1 cellular context compared by ENCODE assay signal in genomic region chr22:39773976-39774539, GRCh38.
A peak's percentile ranks its signal among the peaks of the same experiment; 100 is the strongest.
TF ChIP-seq lines count a peak whose summit lies in the region.

No MANE protein-coding gene starts in this region.

TF ChIP-seq in K562, 482 proteins besides CTCF, POLR2A, EP300 and RAD21 (continued from another document and continues in another):
- TF ChIP-seq BCOR (IDR thresholded peaks at IDR 0.05) (peak; percentile 57), ZNF175 (CRISPR knock-in tag; IDR thresholded peaks at IDR 0.05; ENCODE audit: low read depth) (peak; percentile 30; the same call in 1 of the 2 replicates), L3MBTL2 (IDR thresholded peaks at IDR 0.05) (no peak), ZNF707 (CRISPR knock-in tag; conservative IDR thresholded peaks at IDR 0.05) (no peak), SLC30A9 (CRISPR knock-in tag; IDR thresholded peaks at IDR 0.05) (no peak), SMARCA5 (IDR thresholded peaks at IDR 0.05) (no peak), SIN3A (IDR thresholded peaks at IDR 0.05; ENCODE audit: borderline replicate concordance in 2 of 2, control insufficient read depth in 1 of 2, low read depth in 2 of 2, low read length in 2 of 2) (no peak), ZNF76 (CRISPR knock-in tag; IDR thresholded peaks at IDR 0.05; ENCODE audit: borderline replicate concordance) (no peak), FOXJ2 (tag; IDR thresholded peaks at IDR 0.05) (no peak), TBL1XR1 (IDR thresholded peaks at IDR 0.05; ENCODE audit: low read length in 2 of 2) (0 out of 4 replicates have a peak, but pooled peaks of 1 of the 2 experiments have one; percentile 37), TRIM28 (IDR thresholded peaks at IDR 0.05) (no peak), XRCC5 (IDR thresholded peaks at IDR 0.05; ENCODE audit: low read depth, low read length) (no peak), HINFP (tag; conservative IDR thresholded peaks at IDR 0.05; ENCODE audit: low read depth) (no peak), RBM25 (IDR thresholded peaks at IDR 0.05; ENCODE audit: low read depth, low read length, severe bottlenecking) (peak; percentile 64), ZBTB26 (CRISPR knock-in tag; IDR thresholded peaks at IDR 0.05) (no peak), ZNF780A (CRISPR knock-in tag; IDR thresholded peaks at IDR 0.05) (no peak), SETDB1 (IDR thresholded peaks at IDR 0.05; ENCODE audit: low read length) (no peak), NR2C2 (CRISPR knock-in tag; IDR thresholded peaks at IDR 0.05) (no peak), NR2C2 (tag; IDR thresholded peaks at IDR 0.05) (peak; percentile 63), KDM1A (IDR thresholded peaks at IDR 0.05) (peak; percentile 53 to 63; a peak in 3 of 4 replicates), SMAD4 (CRISPR knock-in tag; conservative IDR thresholded peaks at IDR 0.05) (peak; percentile 54; the same call in 1 of the 2 replicates), ARID3B (CRISPR knock-in tag; IDR thresholded peaks at IDR 0.05; ENCODE audit: borderline replicate concordance) (no peak), PHF20 (IDR thresholded peaks at IDR 0.05; ENCODE audit: partially characterized antibody) (no peak), ZKSCAN8 (CRISPR knock-in tag; IDR thresholded peaks at IDR 0.05) (no peak), HBP1 (CRISPR knock-in tag; IDR thresholded peaks at IDR 0.05) (no peak), CBFA2T3 (IDR thresholded peaks at IDR 0.05) (peak; percentile 56), ZNF324 (CRISPR knock-in tag; IDR thresholded peaks at IDR 0.05) (no peak), POLR2B (IDR thresholded peaks at IDR 0.05; ENCODE audit: low read depth, partially characterized antibody) (no peak), SIX5 (IDR thresholded peaks at IDR 0.05; ENCODE audit: borderline replicate concordance in 1 of 2, insufficient read depth in 1 of 2, low read depth in 1 of 2, low read length in 2 of 2) (no peak), MECOM (CRISPR knock-in tag; IDR thresholded peaks at IDR 0.05) (peak; percentile 94), MCM5 (IDR thresholded peaks at IDR 0.05; ENCODE audit: low read depth) (no peak), TFAP4 (CRISPR knock-in tag; IDR thresholded peaks at IDR 0.05; ENCODE audit: borderline replicate concordance) (no peak), MTF1 (CRISPR knock-in tag; IDR thresholded peaks at IDR 0.05; ENCODE audit: borderline replicate concordance) (no peak), SMARCB1 (IDR thresholded peaks at IDR 0.05; ENCODE audit: insufficient read length, low read depth) (no peak), FOXP1 (CRISPR knock-in tag; IDR thresholded peaks at IDR 0.05) (no peak), ZNF445 (CRISPR knock-in tag; IDR thresholded peaks at IDR 0.05; ENCODE audit: low read depth) (no peak), FOSL1 (tag; conservative IDR thresholded peaks at IDR 0.05) (peak; percentile 53), NFIC (IDR thresholded peaks at IDR 0.05) (peak; percentile 81), LARP7 (IDR thresholded peaks at IDR 0.05) (no peak)
- TF ChIP-seq, protein P1, sequence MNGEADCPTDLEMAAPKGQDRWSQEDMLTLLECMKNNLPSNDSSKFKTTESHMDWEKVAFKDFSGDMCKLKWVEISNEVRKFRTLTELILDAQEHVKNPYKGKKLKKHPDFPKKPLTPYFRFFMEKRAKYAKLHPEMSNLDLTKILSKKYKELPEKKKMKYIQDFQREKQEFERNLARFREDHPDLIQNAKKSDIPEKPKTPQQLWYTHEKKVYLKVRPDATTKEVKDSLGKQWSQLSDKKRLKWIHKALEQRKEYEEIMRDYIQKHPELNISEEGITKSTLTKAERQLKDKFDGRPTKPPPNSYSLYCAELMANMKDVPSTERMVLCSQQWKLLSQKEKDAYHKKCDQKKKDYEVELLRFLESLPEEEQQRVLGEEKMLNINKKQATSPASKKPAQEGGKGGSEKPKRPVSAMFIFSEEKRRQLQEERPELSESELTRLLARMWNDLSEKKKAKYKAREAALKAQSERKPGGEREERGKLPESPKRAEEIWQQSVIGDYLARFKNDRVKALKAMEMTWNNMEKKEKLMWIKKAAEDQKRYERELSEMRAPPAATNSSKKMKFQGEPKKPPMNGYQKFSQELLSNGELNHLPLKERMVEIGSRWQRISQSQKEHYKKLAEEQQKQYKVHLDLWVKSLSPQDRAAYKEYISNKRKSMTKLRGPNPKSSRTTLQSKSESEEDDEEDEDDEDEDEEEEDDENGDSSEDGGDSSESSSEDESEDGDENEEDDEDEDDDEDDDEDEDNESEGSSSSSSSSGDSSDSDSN (IDR thresholded peaks at IDR 0.05; ENCODE audit: borderline replicate concordance in 1 of 2, low read depth in 2 of 2, low read length in 2 of 2) = no peak
- TF ChIP-seq, protein P2, sequence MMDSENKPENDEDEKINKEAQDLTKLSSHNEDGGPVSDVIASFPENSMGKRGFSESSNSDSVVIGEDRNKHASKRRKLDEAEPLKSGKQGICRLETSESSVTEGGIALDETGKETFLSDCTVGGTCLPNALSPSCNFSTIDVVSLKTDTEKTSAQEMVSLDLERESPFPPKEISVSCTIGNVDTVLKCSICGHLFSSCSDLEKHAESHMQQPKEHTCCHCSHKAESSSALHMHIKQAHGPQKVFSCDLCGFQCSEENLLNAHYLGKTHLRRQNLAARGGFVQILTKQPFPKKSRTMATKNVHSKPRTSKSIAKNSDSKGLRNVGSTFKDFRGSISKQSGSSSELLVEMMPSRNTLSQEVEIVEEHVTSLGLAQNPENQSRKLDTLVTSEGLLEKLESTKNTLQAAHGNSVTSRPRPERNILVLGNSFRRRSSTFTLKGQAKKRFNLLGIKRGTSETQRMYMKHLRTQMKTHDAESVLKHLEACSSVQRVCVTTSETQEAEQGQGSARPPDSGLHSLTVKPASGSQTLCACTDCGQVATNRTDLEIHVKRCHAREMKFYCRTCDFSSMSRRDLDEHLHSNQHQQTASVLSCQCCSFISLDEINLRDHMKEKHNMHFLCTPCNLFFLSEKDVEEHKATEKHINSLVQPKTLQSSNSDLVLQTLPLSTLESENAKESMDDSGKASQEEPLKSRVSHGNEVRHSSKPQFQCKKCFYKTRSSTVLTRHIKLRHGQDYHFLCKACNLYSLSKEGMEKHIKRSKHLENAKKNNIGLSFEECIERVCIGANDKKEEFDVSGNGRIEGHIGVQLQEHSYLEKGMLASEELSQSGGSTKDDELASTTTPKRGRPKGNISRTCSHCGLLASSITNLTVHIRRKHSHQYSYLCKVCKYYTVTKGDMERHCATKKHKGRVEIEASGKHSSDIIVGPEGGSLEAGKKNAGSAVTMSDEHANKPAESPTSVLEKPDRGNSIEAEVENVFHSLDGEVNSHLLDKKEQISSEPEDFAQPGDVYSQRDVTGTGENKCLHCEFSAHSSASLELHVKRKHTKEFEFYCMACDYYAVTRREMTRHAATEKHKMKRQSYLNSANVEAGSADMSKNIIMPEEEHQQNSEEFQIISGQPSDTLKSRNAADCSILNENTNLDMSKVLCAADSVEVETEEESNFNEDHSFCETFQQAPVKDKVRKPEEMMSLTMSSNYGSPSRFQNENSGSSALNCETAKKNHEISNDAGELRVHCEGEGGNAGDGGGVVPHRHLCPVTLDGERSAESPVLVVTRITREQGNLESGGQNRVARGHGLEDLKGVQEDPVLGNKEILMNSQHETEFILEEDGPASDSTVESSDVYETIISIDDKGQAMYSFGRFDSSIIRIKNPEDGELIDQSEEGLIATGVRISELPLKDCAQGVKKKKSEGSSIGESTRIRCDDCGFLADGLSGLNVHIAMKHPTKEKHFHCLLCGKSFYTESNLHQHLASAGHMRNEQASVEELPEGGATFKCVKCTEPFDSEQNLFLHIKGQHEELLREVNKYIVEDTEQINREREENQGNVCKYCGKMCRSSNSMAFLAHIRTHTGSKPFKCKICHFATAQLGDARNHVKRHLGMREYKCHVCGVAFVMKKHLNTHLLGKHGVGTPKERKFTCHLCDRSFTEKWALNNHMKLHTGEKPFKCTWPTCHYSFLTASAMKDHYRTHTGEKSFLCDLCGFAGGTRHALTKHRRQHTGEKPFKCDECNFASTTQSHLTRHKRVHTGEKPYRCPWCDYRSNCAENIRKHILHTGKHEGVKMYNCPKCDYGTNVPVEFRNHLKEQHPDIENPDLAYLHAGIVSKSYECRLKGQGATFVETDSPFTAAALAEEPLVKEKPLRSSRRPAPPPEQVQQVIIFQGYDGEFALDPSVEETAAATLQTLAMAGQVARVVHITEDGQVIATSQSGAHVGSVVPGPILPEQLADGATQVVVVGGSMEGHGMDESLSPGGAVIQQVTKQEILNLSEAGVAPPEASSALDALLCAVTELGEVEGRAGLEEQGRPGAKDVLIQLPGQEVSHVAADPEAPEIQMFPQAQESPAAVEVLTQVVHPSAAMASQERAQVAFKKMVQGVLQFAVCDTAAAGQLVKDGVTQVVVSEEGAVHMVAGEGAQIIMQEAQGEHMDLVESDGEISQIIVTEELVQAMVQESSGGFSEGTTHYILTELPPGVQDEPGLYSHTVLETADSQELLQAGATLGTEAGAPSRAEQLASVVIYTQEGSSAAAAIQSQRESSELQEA (IDR thresholded peaks at IDR 0.05; ENCODE audit: low read depth) = no peak
- TF ChIP-seq, protein P3, sequence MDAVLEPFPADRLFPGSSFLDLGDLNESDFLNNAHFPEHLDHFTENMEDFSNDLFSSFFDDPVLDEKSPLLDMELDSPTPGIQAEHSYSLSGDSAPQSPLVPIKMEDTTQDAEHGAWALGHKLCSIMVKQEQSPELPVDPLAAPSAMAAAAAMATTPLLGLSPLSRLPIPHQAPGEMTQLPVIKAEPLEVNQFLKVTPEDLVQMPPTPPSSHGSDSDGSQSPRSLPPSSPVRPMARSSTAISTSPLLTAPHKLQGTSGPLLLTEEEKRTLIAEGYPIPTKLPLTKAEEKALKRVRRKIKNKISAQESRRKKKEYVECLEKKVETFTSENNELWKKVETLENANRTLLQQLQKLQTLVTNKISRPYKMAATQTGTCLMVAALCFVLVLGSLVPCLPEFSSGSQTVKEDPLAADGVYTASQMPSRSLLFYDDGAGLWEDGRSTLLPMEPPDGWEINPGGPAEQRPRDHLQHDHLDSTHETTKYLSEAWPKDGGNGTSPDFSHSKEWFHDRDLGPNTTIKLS (IDR thresholded peaks at IDR 0.05; ENCODE audit: borderline replicate concordance, low read depth) = no peak
- TF ChIP-seq, protein P4, sequence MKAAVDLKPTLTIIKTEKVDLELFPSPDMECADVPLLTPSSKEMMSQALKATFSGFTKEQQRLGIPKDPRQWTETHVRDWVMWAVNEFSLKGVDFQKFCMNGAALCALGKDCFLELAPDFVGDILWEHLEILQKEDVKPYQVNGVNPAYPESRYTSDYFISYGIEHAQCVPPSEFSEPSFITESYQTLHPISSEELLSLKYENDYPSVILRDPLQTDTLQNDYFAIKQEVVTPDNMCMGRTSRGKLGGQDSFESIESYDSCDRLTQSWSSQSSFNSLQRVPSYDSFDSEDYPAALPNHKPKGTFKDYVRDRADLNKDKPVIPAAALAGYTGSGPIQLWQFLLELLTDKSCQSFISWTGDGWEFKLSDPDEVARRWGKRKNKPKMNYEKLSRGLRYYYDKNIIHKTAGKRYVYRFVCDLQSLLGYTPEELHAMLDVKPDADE (conservative IDR thresholded peaks at IDR 0.05; ENCODE audit: control insufficient read depth, low read depth, low read length) = no peak
- TF ChIP-seq, protein P5, sequence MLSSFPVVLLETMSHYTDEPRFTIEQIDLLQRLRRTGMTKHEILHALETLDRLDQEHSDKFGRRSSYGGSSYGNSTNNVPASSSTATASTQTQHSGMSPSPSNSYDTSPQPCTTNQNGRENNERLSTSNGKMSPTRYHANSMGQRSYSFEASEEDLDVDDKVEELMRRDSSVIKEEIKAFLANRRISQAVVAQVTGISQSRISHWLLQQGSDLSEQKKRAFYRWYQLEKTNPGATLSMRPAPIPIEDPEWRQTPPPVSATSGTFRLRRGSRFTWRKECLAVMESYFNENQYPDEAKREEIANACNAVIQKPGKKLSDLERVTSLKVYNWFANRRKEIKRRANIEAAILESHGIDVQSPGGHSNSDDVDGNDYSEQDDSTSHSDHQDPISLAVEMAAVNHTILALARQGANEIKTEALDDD (IDR thresholded peaks at IDR 0.05) = no peak
